In the genomic region with DNA sequence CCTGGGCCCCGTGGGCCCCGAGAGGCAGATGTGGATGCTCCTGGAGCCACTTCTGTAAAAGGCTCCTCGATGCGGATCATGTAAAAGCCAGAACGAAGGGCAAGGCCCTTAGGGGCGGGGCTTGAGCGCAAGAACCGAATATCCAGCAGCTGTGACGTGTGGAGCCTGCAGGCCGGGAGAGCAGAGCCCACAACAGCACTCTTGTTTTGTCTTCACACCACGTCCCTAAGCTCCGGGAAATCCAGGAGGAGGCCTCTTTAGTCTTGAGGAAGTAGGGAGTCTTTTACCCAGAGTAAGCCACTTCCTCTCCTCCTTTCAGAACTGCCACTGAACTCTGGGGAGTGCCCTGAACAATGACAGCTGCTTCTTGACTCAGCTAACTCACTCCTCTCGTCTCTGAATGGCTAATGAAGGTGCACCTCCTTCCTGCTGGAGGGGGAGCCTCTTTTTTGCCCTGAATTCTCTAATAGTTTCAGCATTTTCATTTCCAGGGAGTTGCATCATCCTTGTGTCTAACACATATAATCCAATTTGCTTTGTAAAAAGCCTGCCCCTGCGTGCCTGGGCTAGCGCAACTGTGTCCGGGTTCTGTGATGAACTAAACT, we compare ENCODE assay signal across 8 cellular contexts. TPM values are rescaled to one million over a fixed set of nuclear protein-coding genes. Genes with fewer than 3 reads are reported as not detected.
DNase-seq lines count a peak whose midpoint lies in the region; ATAC-seq and TF ChIP-seq lines count a peak whose summit lies in the region.

No MANE protein-coding gene starts in this region.

- TF ChIP-seq EP300 in suprapubic skin (IDR thresholded peaks at IDR 0.05): no peak

- peaks cover 47% of the 10 kb centered on the region for H3K36me3 ChIP-seq in effector memory CD4-positive, alpha-beta T cell (ENCODE audit: control insufficient read depth, insufficient read depth, low read length)
- peaks cover 62% of the 10 kb centered on the region for H3K36me3 ChIP-seq in mesodermal cell (ENCODE audit: control insufficient read depth, insufficient read depth, low read length)
- peaks cover 51% of the 10 kb centered on the region for H3K36me3 ChIP-seq in suprapubic skin

- WGBS in mesodermal cell (ENCODE audit: insufficient coverage in 2 of 2), 2 experiments: 63 to 78% methylated on average over 11 to 14 of the region's 16 CpGs
- WGBS in suprapubic skin: 39% methylated on average over 15 of the region's 16 CpGs

- peak; percentile 51 for DNase-seq in ELR (ENCODE audit: low read depth)
- peak; percentile 56 for DNase-seq in KG1 (lab: John Stamatoyannopoulos, UW)
- peak; percentile 37 for DNase-seq in T-helper 2 cell treated with Interferon-gamma antibody and Interleukin-4, amounts not matched to agents 5 μg/mL and 100 μg/mL, for 36 hours (ENCODE audit: low spot score)
- no peak for DNase-seq in effector memory CD4-positive, alpha-beta T cell
- DNase-seq in suprapubic skin (ENCODE audit: low spot score in 2 of 2): peak in 1 of 2 donors; percentile 75
- no peak for DNase-seq in NCI-H446 (lab: John Stamatoyannopoulos, UW)

- H3K4me1 Mint-ChIP-seq in T-helper 2 cell treated with Interferon-gamma antibody and Interleukin-4, amounts not matched to agents 5 μg/mL and 100 μg/mL, for 36 hours (ENCODE audit: low read depth): peaks cover 24% of the 10 kb centered on the region

- no peaks in the 10 kb centered on the region for H3K9me3 Mint-ChIP-seq in T-helper 2 cell treated with Interferon-gamma antibody and Interleukin-4, amounts not matched to agents 5 μg/mL and 100 μg/mL, for 36 hours

- H3K27ac ChIP-seq in effector memory CD4-positive, alpha-beta T cell (ENCODE audit: insufficient read depth, low read length, poor library complexity, severe bottlenecking): peak overlapping the region; percentile 23
- H3K27ac ChIP-seq in mesodermal cell (ENCODE audit: low read depth, low read length, severe bottlenecking) (peak overlapping the region; percentile 83), suprapubic skin (peak overlapping the region; percentile 69)

- no peaks in the 10 kb centered on the region for H3K27me3 ChIP-seq in effector memory CD4-positive, alpha-beta T cell (replicated peaks; ENCODE audit: control insufficient read depth, insufficient read depth, low read length, poor library complexity, severe bottlenecking)
- no peaks in the 10 kb centered on the region for H3K27me3 ChIP-seq in suprapubic skin

- peaks cover 7% of the 10 kb centered on the region for H3K4me1 ChIP-seq in effector memory CD4-positive, alpha-beta T cell (ENCODE audit: control insufficient read depth, insufficient read depth, low read length, poor library complexity, severe bottlenecking)
- H3K4me1 ChIP-seq in mesodermal cell (ENCODE audit: control insufficient read depth, insufficient read depth, low read length, poor library complexity, severe bottlenecking): peaks cover 11% of the 10 kb centered on the region
- H3K4me1 ChIP-seq in suprapubic skin: peaks cover 13% of the 10 kb centered on the region

- TF ChIP-seq POLR2A in suprapubic skin (IDR thresholded peaks at IDR 0.05): no peak

- H3K4me3 ChIP-seq in effector memory CD4-positive, alpha-beta T cell (ENCODE audit: insufficient read depth, low read depth, low read length, poor library complexity, severe bottlenecking): no peak overlapping the region
- H3K4me3 ChIP-seq in mesodermal cell (ENCODE audit: extremely low read depth, insufficient read depth, low read length, poor library complexity, severe bottlenecking): no peak overlapping the region
- peak overlapping the region; percentile 13 for H3K4me3 ChIP-seq in suprapubic skin

- peaks cover 38% of the 10 kb centered on the region for H3K36me3 Mint-ChIP-seq in T-helper 2 cell treated with Interferon-gamma antibody and Interleukin-4, amounts not matched to agents 5 μg/mL and 100 μg/mL, for 36 hours (ENCODE audit: low read depth)

- no peaks in the 10 kb centered on the region for H3K27me3 Mint-ChIP-seq in T-helper 2 cell treated with Interferon-gamma antibody and Interleukin-4, amounts not matched to agents 5 μg/mL and 100 μg/mL, for 36 hours (ENCODE audit: low read depth)

- no peak for ATAC-seq in GM19324 (IDR thresholded peaks at IDR 0.05; ENCODE audit: low FRiP score, unreplicated experiment)

- TF ChIP-seq CTCF in suprapubic skin (IDR thresholded peaks at IDR 0.05): no peak

- no peaks in the 10 kb centered on the region for H3K9me3 ChIP-seq in effector memory CD4-positive, alpha-beta T cell (ENCODE audit: control insufficient read depth, low read length)
- peaks cover 5% of the 10 kb centered on the region for H3K9me3 ChIP-seq in mesodermal cell (ENCODE audit: control insufficient read depth, low read length)
- no peaks in the 10 kb centered on the region for H3K9me3 ChIP-seq in suprapubic skin

- H3K4me3 Mint-ChIP-seq in T-helper 2 cell treated with Interferon-gamma antibody and Interleukin-4, amounts not matched to agents 5 μg/mL and 100 μg/mL, for 36 hours: peak overlapping the region; percentile 75

- peak overlapping the region; percentile 88 for H3K27ac Mint-ChIP-seq in T-helper 2 cell treated with Interferon-gamma antibody and Interleukin-4, amounts not matched to agents 5 μg/mL and 100 μg/mL, for 36 hours

RNA-seq across cellular contexts. Expression of gene L3MBTL2, which starts 12.5 kb away (rescaled TPM):
- 8.6 TPM for polyA plus RNA-seq in mesodermal cell (2013, experiment 1 of 2)
- 8.2 TPM for polyA plus RNA-seq in mesodermal cell (2013, experiment 2 of 2)
- 10 to 100 TPM; 13.2 to 36.5 (median 17.4) TPM for total RNA-seq in suprapubic skin

RNA-seq across cellular contexts. Expression of gene CHADL, which starts 23.1 kb away (rescaled TPM):
- 0.18 TPM for polyA plus RNA-seq in mesodermal cell (2013, experiment 1 of 2)
- 0.46 TPM for polyA plus RNA-seq in mesodermal cell (2013, experiment 2 of 2)
- 10 to 100 TPM in 3 of 4 donors, 1 to 10 TPM in 1; 9.5 to 18.8 (median 15.7) TPM for total RNA-seq in suprapubic skin

Comparison
In these comparisons a context has a peak if more than half of its experiments do, and no peak if none do; other contexts are left out.
1. DNase-seq: peak in ELR (single experiment), KG1 (single experiment) and T-helper 2 cell treated with Interferon-gamma antibody and Interleukin-4, amounts not matched to agents 5 μg/mL and 100 μg/mL, for 36 hours (single experiment); none in effector memory CD4-positive, alpha-beta T cell (0 of 3) and NCI-H446 (0 of 2).
2. H3K27ac ChIP-seq: peak in every context shown above with its lines; median percentile 83 in mesodermal cell; 69 in suprapubic skin; 23 in effector memory CD4-positive, alpha-beta T cell.